16 cellular contexts compared by ENCODE assay signal in the genomic region with DNA sequence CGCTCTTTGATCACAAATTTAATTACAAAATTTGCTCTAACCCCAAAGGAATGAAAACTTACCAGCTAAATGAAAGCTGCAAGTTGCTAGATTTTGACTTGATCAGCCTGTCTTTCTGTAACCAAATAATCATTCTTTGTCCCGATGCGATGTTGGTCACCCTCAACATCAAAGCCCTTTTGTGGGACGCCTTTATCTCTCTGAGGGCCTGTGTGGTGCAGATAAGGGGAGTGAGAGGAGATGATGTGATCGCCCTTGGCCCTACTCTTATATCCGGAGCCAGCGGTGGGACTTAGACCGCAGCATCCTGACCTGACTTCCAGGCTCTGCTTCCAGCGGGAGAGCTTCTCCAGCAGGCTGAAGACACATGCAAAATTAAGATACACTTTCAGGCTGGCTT. TPM values are rescaled to one million over a fixed set of nuclear protein-coding genes. Genes with fewer than 3 reads are reported as not detected.
"Had no signal": no experiment of that assay in that cellular context is flagged by ENCODE, and none has a peak within 500 bp of the region (broad histone marks: within the 10 kb centered on the region; RNA-seq: fewer than 3 reads in every experiment).

No MANE protein-coding gene starts in this region.

- FAIRE-seq: bronchial epithelial cell, keratinocyte had no signal

- H3K36me3 ChIP-seq: gastroesophageal sphincter had no signal

- H3K27me3 ChIP-seq: testis had no signal

- H3K4me3 ChIP-seq: gastroesophageal sphincter, testis had no signal

- ATAC-seq: activated CD4-positive, CD25-positive, alpha-beta regulatory T cell treated with anti-CD3 and anti-CD28 coated beads, Interleukin-2, amount 50 U/mL, for 24 hours; activated CD8-positive, alpha-beta memory T cell treated with anti-CD3 and anti-CD28 coated beads, Interleukin-2, amount 10 ng/mL, durations not matched to agents 7 days and 5 days; gastroesophageal sphincter; stimulated activated naive CD8-positive, alpha-beta T cell treated with anti-CD3 and anti-CD28 coated beads, Interleukin-15, amount 100 ng/mL, for 72 hours had no signal

- H3K27ac ChIP-seq: gastroesophageal sphincter, testis had no signal

- H3K9me3 ChIP-seq: gastroesophageal sphincter, testis had no signal

- H3K4me1 ChIP-seq: testis had no signal

- DNase-seq: activated CD8-positive, alpha-beta memory T cell treated with anti-CD3 and anti-CD28 coated beads, Interleukin-2, amount 10 ng/mL, durations not matched to agents 7 days and 5 days; activated gamma-delta T cell; activated T-cell treated with anti-CD3 and anti-CD28 coated beads, Interleukin-2, amount 50 U/mL, for 24 hours; anterior cingulate cortex; stimulated activated CD4-positive, alpha-beta T cell treated with anti-CD3 and anti-CD28 coated beads, Interleukin-15, amount 100 ng/mL, for 24 hours; stimulated activated CD4-positive, alpha-beta T cell treated with anti-CD3 and anti-CD28 coated beads, Interleukin-4, amount 100 ng/mL, for 24 hours; stimulated activated naive CD8-positive, alpha-beta T cell treated with anti-CD3 and anti-CD28 coated beads, Interleukin-15, amount 100 ng/mL, for 72 hours; testis had no signal

RNA-seq across cellular contexts. Expression of a gene that starts 19.3 kb away (rescaled TPM):
- total RNA-seq: bronchial epithelial cell, fibroblast of lung, gastroesophageal sphincter, mesenteric fat pad, osteocyte, ureter had no signal
- polyA plus RNA-seq: fibroblast of lung had no signal
